Comparison of ENCODE assay signal across 8 cellular contexts in genomic region chr17:1487939-1488825, GRCh38. TPM values are rescaled to one million over a fixed set of nuclear protein-coding genes. Genes with fewer than 3 reads are reported as not detected.
A peak's percentile ranks its signal among the peaks of the same experiment; 100 is the strongest.
DNase-seq lines count a peak whose midpoint lies in the region; ATAC-seq and TF ChIP-seq lines count a peak whose summit lies in the region.

No MANE protein-coding gene starts in this region.

- TF ChIP-seq CTCF in GM20000 (IDR thresholded peaks at IDR 0.05; ENCODE audit: extremely low read depth, missing control alignments) (no peak), liver (IDR thresholded peaks at IDR 0.05; ENCODE audit: low read depth, low read length, missing input control) (no peak)

- H3K9me3 ChIP-seq in duodenal mucosa (ENCODE audit: control insufficient read depth in 1 of 2, low read length in 2 of 2) (no peaks in the 10 kb centered on the region), liver (ENCODE audit: control insufficient read depth in 4 of 4, low read length in 3 of 4) (no peaks in the 10 kb centered on the region)

- CTCF ChIA-PET in activated CD4-positive, alpha-beta memory T cell treated with anti-CD3 and anti-CD28 coated beads, Interleukin-2, amount 10 ng/mL, durations not matched to agents 7 days and 5 days (lab: Charles Lee) = interaction anchor here (0.5 to 1.3 kb wide), 5 partner anchors 10 to 194 kb away, joined by 3 to 5 read pairs (median 4); partner anchors contain the start of gene YWHAE

- no peak for TF ChIP-seq RAD21 in liver (IDR thresholded peaks at IDR 0.05)

- ATAC-seq in GM19023 (IDR thresholded peaks at IDR 0.05; ENCODE audit: unreplicated experiment) = no peak

- WGBS in liver = 4% methylated on average over 72 of the region's 72 CpGs

- peak overlapping the region; percentile 75 for H3K27ac Mint-ChIP-seq in activated CD4-positive, alpha-beta memory T cell treated with anti-CD3 and anti-CD28 coated beads, Interleukin-2, amount 10 ng/mL, durations not matched to agents 7 days and 5 days

- DNase-seq in AG08396 (ENCODE audit: low spot score) (peak; percentile 97), GM20000 (ENCODE audit: low spot score) (peak; percentile 93), NCI-H2196 (lab: John Stamatoyannopoulos, UW; ENCODE audit: unreplicated experiment) (peak; percentile 58)
- DNase-seq in activated CD4-positive, alpha-beta memory T cell treated with anti-CD3 and anti-CD28 coated beads, Interleukin-2, amount 10 ng/mL, durations not matched to agents 7 days and 5 days = peak; percentile 79
- DNase-seq in stimulated activated CD4-positive, alpha-beta T cell treated with anti-CD3 and anti-CD28 coated beads, Interleukin-2, amount 100 ng/mL, for 4 hours (ENCODE audit: low read depth) = peak; percentile 51

- H3K9me3 Mint-ChIP-seq in activated CD4-positive, alpha-beta memory T cell treated with anti-CD3 and anti-CD28 coated beads, Interleukin-2, amount 10 ng/mL, durations not matched to agents 7 days and 5 days = no peaks in the 10 kb centered on the region

- H3K36me3 Mint-ChIP-seq in activated CD4-positive, alpha-beta memory T cell treated with anti-CD3 and anti-CD28 coated beads, Interleukin-2, amount 10 ng/mL, durations not matched to agents 7 days and 5 days (ENCODE audit: low read depth) = peaks cover 9% of the 10 kb centered on the region

- H3K36me3 ChIP-seq in duodenal mucosa (ENCODE audit: control insufficient read depth in 1 of 2, insufficient read depth in 2 of 2, low read length in 2 of 2) (peaks cover 4% of the 10 kb centered on the region in 2 donors), liver (ENCODE audit: control insufficient read depth in 4 of 4, insufficient read depth in 3 of 4, low read depth in 1 of 4, low read length in 3 of 4) (peaks cover 0 to 4% (median 1%) of the 10 kb centered on the region in 4 donors)

- H3K4me3 ChIP-seq in duodenal mucosa (ENCODE audit: low read depth in 1 of 2, low read length in 2 of 2) (peak overlapping the region; percentile 68 to 75), liver (ENCODE audit: low read depth in 1 of 3, low read length in 3 of 3) (peak overlapping the region; percentile 20 to 61 (median 44))

- H3K4me1 Mint-ChIP-seq in activated CD4-positive, alpha-beta memory T cell treated with anti-CD3 and anti-CD28 coated beads, Interleukin-2, amount 10 ng/mL, durations not matched to agents 7 days and 5 days = peaks cover 51% of the 10 kb centered on the region

- H3K27ac ChIP-seq in duodenal mucosa (ENCODE audit: low read depth, low read length) (peak overlapping the region; percentile 82), liver (ENCODE audit: low read depth in 1 of 2, low read length in 2 of 2) (peak overlapping the region; percentile 63 to 76)

- H3K4me1 ChIP-seq in duodenal mucosa (ENCODE audit: control insufficient read depth in 1 of 2, insufficient read depth in 2 of 2, low read length in 2 of 2) = peaks cover 28 to 55% of the 10 kb centered on the region in 2 donors
- H3K4me1 ChIP-seq in liver (ENCODE audit: control insufficient read depth in 4 of 4, insufficient read depth in 4 of 4, low read length in 3 of 4) = peaks cover 16 to 72% (median 37%) of the 10 kb centered on the region in 4 donors

- POLR2A ChIA-PET in activated CD4-positive, alpha-beta memory T cell treated with anti-CD3 and anti-CD28 coated beads, Interleukin-2, amount 10 ng/mL, durations not matched to agents 7 days and 5 days (lab: Charles Lee) = interaction anchor here (0.7 to 3.9 kb wide), 13 partner anchors 8 to 127 kb away, joined by 3 to 34 read pairs (median 3); partner anchors contain the start of genes CRK, INPP5K and YWHAE

- no peaks in the 10 kb centered on the region for H3K27me3 ChIP-seq in duodenal mucosa (ENCODE audit: control insufficient read depth in 1 of 2, insufficient read depth in 2 of 2, low read length in 2 of 2)
- H3K27me3 ChIP-seq in liver (ENCODE audit: control insufficient read depth in 4 of 4, insufficient read depth in 4 of 4, low read length in 3 of 4) = no peaks in the 10 kb centered on the region

- peak overlapping the region; percentile 77 for H3K4me3 Mint-ChIP-seq in activated CD4-positive, alpha-beta memory T cell treated with anti-CD3 and anti-CD28 coated beads, Interleukin-2, amount 10 ng/mL, durations not matched to agents 7 days and 5 days

- H3K9ac ChIP-seq in duodenal mucosa (ENCODE audit: low read depth in 1 of 2, low read length in 2 of 2) = peak overlapping the region; percentile 63 to 72
- H3K9ac ChIP-seq in liver (ENCODE audit: low read depth in 1 of 2, low read length in 2 of 2) = peak overlapping the region; percentile 42 to 55

- H3K27me3 Mint-ChIP-seq in activated CD4-positive, alpha-beta memory T cell treated with anti-CD3 and anti-CD28 coated beads, Interleukin-2, amount 10 ng/mL, durations not matched to agents 7 days and 5 days = peaks cover 2% of the 10 kb centered on the region

TF ChIP-seq in liver, 16 proteins besides CTCF, POLR2A, EP300 and RAD21:
- TF ChIP-seq FOXA1 (IDR thresholded peaks at IDR 0.05) (no peak), RXRA (IDR thresholded peaks at IDR 0.05) (peak in 1 of 2 donors; percentile 42), YY1 (IDR thresholded peaks at IDR 0.05) (no peak), HNF4A (conservative IDR thresholded peaks at IDR 0.05) (no peak)
- TF ChIP-seq, protein P1, sequence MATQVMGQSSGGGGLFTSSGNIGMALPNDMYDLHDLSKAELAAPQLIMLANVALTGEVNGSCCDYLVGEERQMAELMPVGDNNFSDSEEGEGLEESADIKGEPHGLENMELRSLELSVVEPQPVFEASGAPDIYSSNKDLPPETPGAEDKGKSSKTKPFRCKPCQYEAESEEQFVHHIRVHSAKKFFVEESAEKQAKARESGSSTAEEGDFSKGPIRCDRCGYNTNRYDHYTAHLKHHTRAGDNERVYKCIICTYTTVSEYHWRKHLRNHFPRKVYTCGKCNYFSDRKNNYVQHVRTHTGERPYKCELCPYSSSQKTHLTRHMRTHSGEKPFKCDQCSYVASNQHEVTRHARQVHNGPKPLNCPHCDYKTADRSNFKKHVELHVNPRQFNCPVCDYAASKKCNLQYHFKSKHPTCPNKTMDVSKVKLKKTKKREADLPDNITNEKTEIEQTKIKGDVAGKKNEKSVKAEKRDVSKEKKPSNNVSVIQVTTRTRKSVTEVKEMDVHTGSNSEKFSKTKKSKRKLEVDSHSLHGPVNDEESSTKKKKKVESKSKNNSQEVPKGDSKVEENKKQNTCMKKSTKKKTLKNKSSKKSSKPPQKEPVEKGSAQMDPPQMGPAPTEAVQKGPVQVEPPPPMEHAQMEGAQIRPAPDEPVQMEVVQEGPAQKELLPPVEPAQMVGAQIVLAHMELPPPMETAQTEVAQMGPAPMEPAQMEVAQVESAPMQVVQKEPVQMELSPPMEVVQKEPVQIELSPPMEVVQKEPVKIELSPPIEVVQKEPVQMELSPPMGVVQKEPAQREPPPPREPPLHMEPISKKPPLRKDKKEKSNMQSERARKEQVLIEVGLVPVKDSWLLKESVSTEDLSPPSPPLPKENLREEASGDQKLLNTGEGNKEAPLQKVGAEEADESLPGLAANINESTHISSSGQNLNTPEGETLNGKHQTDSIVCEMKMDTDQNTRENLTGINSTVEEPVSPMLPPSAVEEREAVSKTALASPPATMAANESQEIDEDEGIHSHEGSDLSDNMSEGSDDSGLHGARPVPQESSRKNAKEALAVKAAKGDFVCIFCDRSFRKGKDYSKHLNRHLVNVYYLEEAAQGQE (IDR thresholded peaks at IDR 0.05) = no peak

RNA-seq across cellular contexts. Expression of gene MYO1C, which starts 4.3 kb away (rescaled TPM):
- 10 to 100 TPM; 59.3 to 64.8 TPM for total RNA-seq in activated CD4-positive, alpha-beta memory T cell treated with anti-CD3 and anti-CD28 coated beads, Interleukin-2, amount 10 ng/mL, durations not matched to agents 7 days and 5 days
- total RNA-seq in liver = 10 to 100 TPM; 20.3 to 61.7 TPM
- polyA plus RNA-seq in liver = 10 to 100 TPM; 22.9 to 33.6 TPM

RNA-seq across cellular contexts. Expression of gene INPP5K, which starts 28.2 kb away (rescaled TPM):
- 10 to 100 TPM; 52.4 to 58.1 TPM for total RNA-seq in activated CD4-positive, alpha-beta memory T cell treated with anti-CD3 and anti-CD28 coated beads, Interleukin-2, amount 10 ng/mL, durations not matched to agents 7 days and 5 days
- 10 to 100 TPM; 19.2 to 47.1 TPM for total RNA-seq in liver
- polyA plus RNA-seq in liver = 10 to 100 TPM in 1 of 2 donors, 1 to 10 TPM in 1; 9.9 to 12.5 TPM

RNA-seq across cellular contexts. Expression of gene CRK, which starts 32.1 kb away (rescaled TPM):
- total RNA-seq in activated CD4-positive, alpha-beta memory T cell treated with anti-CD3 and anti-CD28 coated beads, Interleukin-2, amount 10 ng/mL, durations not matched to agents 7 days and 5 days = 10 to 100 TPM; 19.9 to 21.9 TPM
- 10 to 100 TPM; 35.9 to 69.9 TPM for total RNA-seq in liver
- 10 to 100 TPM; 29.5 to 33.7 TPM for polyA plus RNA-seq in liver
